8 cellular contexts compared by ENCODE assay signal in genomic region chr1:212791676-212792395, GRCh38. TPM values are rescaled to one million over a fixed set of nuclear protein-coding genes. Genes with fewer than 3 reads are reported as not detected.
DNase-seq lines count a peak whose midpoint lies in the region; ATAC-seq and TF ChIP-seq lines count a peak whose summit lies in the region.

A gene with protein sequence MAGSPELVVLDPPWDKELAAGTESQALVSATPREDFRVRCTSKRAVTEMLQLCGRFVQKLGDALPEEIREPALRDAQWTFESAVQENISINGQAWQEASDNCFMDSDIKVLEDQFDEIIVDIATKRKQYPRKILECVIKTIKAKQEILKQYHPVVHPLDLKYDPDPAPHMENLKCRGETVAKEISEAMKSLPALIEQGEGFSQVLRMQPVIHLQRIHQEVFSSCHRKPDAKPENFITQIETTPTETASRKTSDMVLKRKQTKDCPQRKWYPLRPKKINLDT (minus strand): TSS chr1:212791777. CDS start chr1:212791763, 14 bp downstream.
A gene with protein sequence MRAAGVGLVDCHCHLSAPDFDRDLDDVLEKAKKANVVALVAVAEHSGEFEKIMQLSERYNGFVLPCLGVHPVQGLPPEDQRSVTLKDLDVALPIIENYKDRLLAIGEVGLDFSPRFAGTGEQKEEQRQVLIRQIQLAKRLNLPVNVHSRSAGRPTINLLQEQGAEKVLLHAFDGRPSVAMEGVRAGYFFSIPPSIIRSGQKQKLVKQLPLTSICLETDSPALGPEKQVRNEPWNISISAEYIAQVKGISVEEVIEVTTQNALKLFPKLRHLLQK (plus strand): TSS chr1:212791894. CDS start chr1:212791922, 28 bp downstream.

- no peaks in the 10 kb centered on the region for H3F3A ChIP-seq in Loucy (ENCODE audit: low read depth)

- ATAC-seq in RWPE2 (ENCODE audit: low read depth) = peak; percentile 93
- peak; percentile 96 for ATAC-seq in stimulated activated naive CD8-positive, alpha-beta T cell treated with anti-CD3 and anti-CD28 coated beads, Interleukin-15, Interleukin-2, amounts not matched to agents 100 U/mL and 50 U/mL, for 24 hours

- peak within 1 kb of the TSS; percentile 74 for H3K4me3 ChIP-seq in H7 (ENCODE audit: insufficient read depth, low read depth, low read length)
- H3K4me3 ChIP-seq in Loucy (ENCODE audit: low read length, poor library complexity, severe bottlenecking) = peak within 1 kb of the TSS; percentile 94
- H3K4me3 ChIP-seq in RWPE2 (ENCODE audit: severe bottlenecking) = peak within 1 kb of the TSS; percentile 92
- peak within 1 kb of the TSS; percentile 96 for H3K4me3 ChIP-seq in fibroblast of the aortic adventitia (ENCODE audit: low read depth, low read length)

- no peaks in the 10 kb centered on the region for H3K27me3 ChIP-seq in H7 (ENCODE audit: control insufficient read depth, insufficient read depth, low read length)
- H3K27me3 ChIP-seq in Loucy (ENCODE audit: insufficient read depth, low read length, poor library complexity, severe bottlenecking) = no peaks in the 10 kb centered on the region
- H3K27me3 ChIP-seq in RWPE2 (ENCODE audit: insufficient read depth, poor library complexity, severe bottlenecking) = no peaks in the 10 kb centered on the region

- no peaks in the 10 kb centered on the region for H3K9me3 Mint-ChIP-seq in nephron

- peaks cover 62% of the 10 kb centered on the region for H3K79me2 ChIP-seq in Loucy (ENCODE audit: insufficient read depth, low read length)

- peak within 1 kb of the TSS; percentile 94 to 98 (median 96) for H3K4me3 Mint-ChIP-seq in nephron

- peak within 1 kb of the TSS; percentile 97 for H2AFZ ChIP-seq in Loucy (ENCODE audit: low read length)

- peaks cover 19% of the 10 kb centered on the region for H3K4me1 Mint-ChIP-seq in nephron

- H3K27ac Mint-ChIP-seq in nephron = peak within 1 kb of the TSS; percentile 84 to 96 (median 94)

- peaks cover 19% of the 10 kb centered on the region for H4K20me1 ChIP-seq in Loucy (ENCODE audit: insufficient read depth, low read length, poor library complexity, severe bottlenecking)

- peak within 1 kb of the TSS; percentile 43 for H3K27ac ChIP-seq in RWPE2 (ENCODE audit: poor library complexity, severe bottlenecking)

- DNase-seq in ELR (ENCODE audit: low read depth) (peak; percentile 91), H7 (peak; percentile 85), RWPE2 (ENCODE audit: low spot score) (peak; percentile 31), fibroblast of the aortic adventitia (ENCODE audit: low read depth) (peak; percentile 96)
- DNase-seq in activated effector memory CD4-positive, alpha-beta T cell treated with Interleukin-2 at 50 U/mL for 16 hours = peak; percentile 92
- DNase-seq in stimulated activated naive CD8-positive, alpha-beta T cell treated with anti-CD3 and anti-CD28 coated beads, Interleukin-15, Interleukin-2, amounts not matched to agents 100 U/mL and 50 U/mL, for 24 hours = peak; percentile 97

- peaks cover 12% of the 10 kb centered on the region for H3K36me3 Mint-ChIP-seq in nephron (ENCODE audit: low read depth)

- no peaks in the 10 kb centered on the region for H3K9me2 ChIP-seq in Loucy (replicated peaks; ENCODE audit: low read depth, low read length)

- no peaks in the 10 kb centered on the region for H3K9me3 ChIP-seq in Loucy (ENCODE audit: insufficient read depth, low read depth, low read length)
- H3K9me3 ChIP-seq in RWPE2 (ENCODE audit: severe bottlenecking) = no peaks in the 10 kb centered on the region

- no peak for TF ChIP-seq CTCF in Loucy (conservative IDR thresholded peaks at IDR 0.05; ENCODE audit: low read length)
- TF ChIP-seq CTCF in RWPE2 (IDR thresholded peaks at IDR 0.05; ENCODE audit: poor library complexity, severe bottlenecking) = no peak
- no peak for TF ChIP-seq CTCF in fibroblast of the aortic adventitia (IDR thresholded peaks at IDR 0.05; ENCODE audit: insufficient read depth, low read length)
- TF ChIP-seq CTCF in nephron (IDR thresholded peaks at IDR 0.05; ENCODE audit: unreplicated experiment in 3 of 3) = no peak

- H3K27me3 Mint-ChIP-seq in nephron (ENCODE audit: low read depth) = no peaks in the 10 kb centered on the region

- peak within 1 kb of the TSS; percentile 86 for H3K9ac ChIP-seq in Loucy (ENCODE audit: low read depth, low read length, poor library complexity, severe bottlenecking)

- H3K4me2 ChIP-seq in Loucy (ENCODE audit: low read depth, low read length, poor library complexity, severe bottlenecking) = peak within 1 kb of the TSS; percentile 75

- peaks cover 49% of the 10 kb centered on the region for H3K4me1 ChIP-seq in Loucy (ENCODE audit: insufficient read depth, low read length, poor library complexity, severe bottlenecking)
- no peaks in the 10 kb centered on the region for H3K4me1 ChIP-seq in RWPE2 (ENCODE audit: insufficient read depth, poor library complexity, severe bottlenecking)

- H3K36me3 ChIP-seq in H7 (replicated peaks; ENCODE audit: control insufficient read depth, insufficient read depth, low read length) = peaks cover 2% of the 10 kb centered on the region
- H3K36me3 ChIP-seq in Loucy (ENCODE audit: insufficient read depth, low read length) = no peaks in the 10 kb centered on the region; the same call in 1 of the 2 replicates
- H3K36me3 ChIP-seq in RWPE2 (ENCODE audit: low read depth) = peaks cover 5% of the 10 kb centered on the region; the same call in 1 of the 2 replicates

RNA-seq across cellular contexts. Expression of the first gene that starts in this region (rescaled TPM):
- total RNA-seq in H7 (2014; rRNA removed; shearing (Covaris generic)) = 108 and 112 TPM in 2 replicates
- 15.9 and 41.1 TPM in 2 replicates for total RNA-seq in fibroblast of the aortic adventitia (ENCODE audit: low replicate concordance)

RNA-seq across cellular contexts. Expression of the second gene that starts in this region (rescaled TPM):
- 22.5 and 28.8 TPM in 2 replicates for total RNA-seq in H7 (2014; rRNA removed; shearing (Covaris generic))
- total RNA-seq in fibroblast of the aortic adventitia (ENCODE audit: low replicate concordance) = 9.2 and 15.0 TPM in 2 replicates

Comparison
In these comparisons a context has a peak if more than half of its experiments do, and no peak if none do; other contexts are left out.
1. Peak in every context shown above with its lines: DNase-seq, ATAC-seq, H3K4me3 ChIP-seq and H3K27ac ChIP-seq.
2. DNase-seq: peak in every context shown above with its lines; median percentile 97 in stimulated activated naive CD8-positive, alpha-beta T cell treated with anti-CD3 and anti-CD28 coated beads, Interleukin-15, Interleukin-2, amounts not matched to agents 100 U/mL and 50 U/mL, for 24 hours; 96 in fibroblast of the aortic adventitia; 92 in activated effector memory CD4-positive, alpha-beta T cell treated with Interleukin-2 at 50 U/mL for 16 hours; 91 in ELR; 85 in H7; 31 in RWPE2.